Comparison of ENCODE assay signal across 14 cellular contexts in the genomic region with DNA sequence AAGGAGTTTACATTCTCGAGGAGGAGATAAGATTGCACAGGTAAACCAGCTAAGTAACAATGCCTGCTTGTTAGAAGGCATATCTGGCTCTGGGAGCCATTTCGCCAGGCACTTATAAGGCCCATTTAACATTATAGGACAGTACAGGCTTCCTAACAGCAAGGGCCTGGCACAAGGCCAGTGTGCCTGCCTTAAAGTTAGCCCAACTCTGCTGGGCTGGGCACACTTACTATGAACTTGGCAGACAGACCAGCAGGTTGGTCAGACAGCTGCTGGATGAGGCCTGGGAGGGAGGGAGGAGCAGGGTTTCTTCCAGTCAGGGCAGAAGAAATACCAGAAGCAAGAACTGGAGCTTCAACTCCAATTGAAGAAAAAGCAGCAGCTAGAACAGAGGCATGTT. TPM values are rescaled to one million over a fixed set of nuclear protein-coding genes. Genes with fewer than 3 reads are reported as not detected.
DNase-seq lines count a peak whose midpoint lies in the region; ATAC-seq and TF ChIP-seq lines count a peak whose summit lies in the region.
"Had no signal": no experiment of that assay in that cellular context is flagged by ENCODE, and none has a peak within 500 bp of the region (broad histone marks: within the 10 kb centered on the region; RNA-seq: fewer than 3 reads in every experiment).

No MANE protein-coding gene starts in this region.

- no peak for TF ChIP-seq CTCF in astrocyte of the spinal cord (IDR thresholded peaks at IDR 0.05; ENCODE audit: low read depth, low read length)
- TF ChIP-seq CTCF in thyroid gland (IDR thresholded peaks at IDR 0.05) = no peak

- DNase-seq in DMS79 treated with DMSO at 0.1 percent for 48 hours (lab: John Stamatoyannopoulos, UW) = peak; percentile 28
- no peak for DNase-seq in DMS79 (lab: John Stamatoyannopoulos, UW)
- DNase-seq in astrocyte of the spinal cord (ENCODE audit: low read depth, low spot score) = peak; percentile 28
- peak; percentile 94 to 95 for DNase-seq in thyroid gland
- DNase-seq in NCI-H510A treated with DMSO at 0.1 percent for 48 hours (lab: John Stamatoyannopoulos, UW) = no peak
- DNase-seq in pons (ENCODE audit: low spot score) = no peak
- DNase-seq: 8988T; activated naive CD4-positive, alpha-beta T cell treated with anti-CD3 and anti-CD28 coated beads for 36 hours; foreskin melanocyte; NCI-H1694; T1000 had no signal

- H3K9me3 ChIP-seq in iPS-18a (ENCODE audit: control insufficient read depth, low read depth, low read length) = no peaks in the 10 kb centered on the region
- no peaks in the 10 kb centered on the region for H3K9me3 ChIP-seq in thyroid gland
- H3K9me3 ChIP-seq: neutrophil had no signal

- in situ Hi-C loops in astrocyte of the spinal cord (cut with HindIII; ENCODE audit: low sequenced_read_pairs) = no loop called here

- H3K27ac ChIP-seq in iPS-18a (ENCODE audit: low read length) (no peak overlapping the region), thyroid gland (peak overlapping the region; percentile 2 to 71 (median 61))
- H3K27ac ChIP-seq: neutrophil had no signal

- H3K36me3 ChIP-seq in iPS-18a (ENCODE audit: control insufficient read depth, low read depth, low read length) (peaks cover 5% of the 10 kb centered on the region), thyroid gland (no peaks in the 10 kb centered on the region)
- H3K36me3 ChIP-seq: neutrophil had no signal

- 20 to 42% methylated on average over 2 of the region's 2 CpGs for WGBS in thyroid gland, 2 donors

- no peaks in the 10 kb centered on the region for H3K27me3 ChIP-seq in iPS-18a (ENCODE audit: control insufficient read depth, insufficient read depth, low read length)
- H3K27me3 ChIP-seq in thyroid gland = no peaks in the 10 kb centered on the region

- intact Hi-C loops in thyroid gland (cut with DNase I) = loop anchor here (10.0 kb wide), 1 partner anchor 200 kb away; no protein-coding TSS in a partner anchor

- H3K4me3 ChIP-seq in astrocyte of the spinal cord (ENCODE audit: low read depth, low read length) = no peak overlapping the region
- H3K4me3 ChIP-seq in iPS-18a (ENCODE audit: low read length) = peak overlapping the region; percentile 100
- H3K4me3 ChIP-seq in thyroid gland (replicated peaks in 1 of 3) = no peak overlapping the region

- H3K9ac ChIP-seq in iPS-18a (ENCODE audit: low read length) = no peak overlapping the region

- peak in 1 of 2 donors; percentile 29 for TF ChIP-seq POLR2A in thyroid gland (IDR thresholded peaks at IDR 0.05)

- peaks cover 52% of the 10 kb centered on the region for H3K4me1 ChIP-seq in iPS-18a (ENCODE audit: control insufficient read depth, low read depth, low read length)
- peaks cover 57 to 73% of the 10 kb centered on the region in 2 donors for H3K4me1 ChIP-seq in thyroid gland

- ATAC-seq in GM18498 (IDR thresholded peaks at IDR 0.05; ENCODE audit: unreplicated experiment) = no peak

RNA-seq across cellular contexts. Expression of gene CACHD1, which starts 4.7 kb away (rescaled TPM):
- 10 to 100 TPM; 12.9 to 25.1 (median 17.0) TPM for total RNA-seq in thyroid gland

Comparison
In these comparisons a context has a peak if more than half of its experiments do, and no peak if none do; other contexts are left out.
1. DNase-seq: peak in DMS79 treated with DMSO at 0.1 percent for 48 hours (single experiment), astrocyte of the spinal cord (single experiment) and thyroid gland (2 of 2); none in DMS79 (single experiment), NCI-H510A treated with DMSO at 0.1 percent for 48 hours (single experiment) and pons (single experiment).